Comparison of ENCODE assay signal across 10 cellular contexts in the genomic region with DNA sequence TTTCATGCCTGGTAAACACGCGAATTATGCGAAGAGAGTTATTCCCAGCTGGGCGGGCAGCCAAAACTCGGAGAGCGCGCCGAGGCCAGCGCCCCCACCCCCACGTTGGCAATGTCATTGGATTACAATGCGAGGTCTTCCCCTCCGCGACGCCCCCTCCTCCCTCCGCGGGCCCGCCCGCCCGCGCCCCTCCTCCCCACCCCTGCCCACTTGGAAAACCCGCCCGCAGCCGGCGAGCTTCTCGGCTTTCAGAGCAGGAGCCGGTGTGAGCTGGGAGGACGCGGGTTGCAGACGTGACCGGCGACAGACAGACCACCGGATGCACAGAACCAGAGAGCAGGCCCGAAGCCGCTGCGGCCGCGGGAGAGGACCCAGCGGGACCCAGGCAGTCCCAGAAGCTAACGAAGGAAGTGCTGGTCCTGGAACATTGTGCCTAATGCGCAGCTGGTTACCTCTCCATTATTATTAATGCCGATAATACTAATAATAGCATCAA. TPM values are rescaled to one million over a fixed set of nuclear protein-coding genes. Genes with fewer than 3 reads are reported as not detected.
A peak's percentile ranks its signal among the peaks of the same experiment; 100 is the strongest.
DNase-seq lines count a peak whose midpoint lies in the region; ATAC-seq and TF ChIP-seq lines count a peak whose summit lies in the region.
"Had no signal": no experiment of that assay in that cellular context is flagged by ENCODE, and none has a peak within 500 bp of the region (broad histone marks: within the 10 kb centered on the region; RNA-seq: fewer than 3 reads in every experiment).

No MANE protein-coding gene starts in this region.

- TF ChIP-seq CTCF in AG04449 (IDR thresholded peaks at IDR 0.05; ENCODE audit: insufficient read depth, low read length, missing control alignments): no peak

- H3K4me1 Mint-ChIP-seq in activated T-helper 17 cell treated with anti-CD3 and anti-CD28 coated beads, Interleukin-2, amount 50 U/mL, for 72 hours: no peaks in the 10 kb centered on the region

- H3K36me3 ChIP-seq in mesodermal cell (ENCODE audit: control insufficient read depth, insufficient read depth, low read length): no peaks in the 10 kb centered on the region

- DNase-seq in AG04449 (ENCODE audit: low read depth, low spot score): no peak
- peak; percentile 44 for DNase-seq in HEK293T (ENCODE audit: extremely low spot score)
- no peak for DNase-seq in OCI-M2 (lab: John Stamatoyannopoulos, UW; ENCODE audit: unreplicated experiment)

- H3K4me3 Mint-ChIP-seq in activated T-helper 17 cell treated with anti-CD3 and anti-CD28 coated beads, Interleukin-2, amount 50 U/mL, for 72 hours: peak overlapping the region; percentile 60

- peaks cover 18% of the 10 kb centered on the region for H3K4me1 ChIP-seq in mesodermal cell (ENCODE audit: control insufficient read depth, insufficient read depth, low read length, poor library complexity, severe bottlenecking)

- CTCF ChIA-PET in AG04449 (lab: Yijun Ruan, JAX): interaction anchor here (1.3 to 2.5 kb wide), 2 partner anchors 102 to 118 kb away, joined by 3 to 27 read pairs; no protein-coding TSS in a partner anchor
- CTCF ChIA-PET in HEK293T (lab: Yijun Ruan, JAX): interaction anchor here (3.3 kb wide), 1 partner anchor 118 kb away, joined by 9 read pairs; no protein-coding TSS in a partner anchor

- no peaks in the 10 kb centered on the region for H3K9me3 Mint-ChIP-seq in activated T-helper 17 cell treated with anti-CD3 and anti-CD28 coated beads, Interleukin-2, amount 50 U/mL, for 72 hours

- H3K9me3 ChIP-seq in mesodermal cell (ENCODE audit: control insufficient read depth, low read length): no peaks in the 10 kb centered on the region

- H3K27ac ChIP-seq in mesodermal cell (ENCODE audit: low read depth, low read length, severe bottlenecking): peak overlapping the region; percentile 89
- H3K27ac ChIP-seq: epithelial cell of prostate, RWPE1 had no signal

- H3K4me3 ChIP-seq in AG04449 (ENCODE audit: low read depth, low read length) (peak overlapping the region; percentile 48), mesodermal cell (ENCODE audit: extremely low read depth, insufficient read depth, low read length, poor library complexity, severe bottlenecking) (peak overlapping the region; percentile 47)

- POLR2A ChIA-PET in AG04449 (lab: Yijun Ruan, JAX): no interaction called here
- POLR2A ChIA-PET in HEK293T (lab: Yijun Ruan, JAX): interaction anchor here (1.8 kb wide), 1 partner anchor 40 kb away, joined by 7 read pairs; no protein-coding TSS in a partner anchor

- H3K36me3 Mint-ChIP-seq in activated T-helper 17 cell treated with anti-CD3 and anti-CD28 coated beads, Interleukin-2, amount 50 U/mL, for 72 hours (ENCODE audit: low read depth): no peaks in the 10 kb centered on the region

- ATAC-seq in activated T-helper 17 cell treated with anti-CD3 and anti-CD28 coated beads, Interleukin-2, amount 50 U/mL, for 72 hours (replicated peaks): no peak
- ATAC-seq in GM18517 (IDR thresholded peaks at IDR 0.05; ENCODE audit: unreplicated experiment) (no peak), GM18520 (IDR thresholded peaks at IDR 0.05; ENCODE audit: unreplicated experiment) (no peak), HG03354 (IDR thresholded peaks at IDR 0.05; ENCODE audit: poor library complexity, severe bottlenecking, unreplicated experiment) (no peak)

- WGBS in mesodermal cell (ENCODE audit: insufficient coverage in 2 of 2), 2 experiments: 0% methylated on average over 6 to 29 of the region's 41 CpGs

- H3K27me3 Mint-ChIP-seq in activated T-helper 17 cell treated with anti-CD3 and anti-CD28 coated beads, Interleukin-2, amount 50 U/mL, for 72 hours: peaks cover 33% of the 10 kb centered on the region

- H3K27ac Mint-ChIP-seq in activated T-helper 17 cell treated with anti-CD3 and anti-CD28 coated beads, Interleukin-2, amount 50 U/mL, for 72 hours: no peak overlapping the region

TF ChIP-seq in HEK293T, 16 proteins besides CTCF, POLR2A, EP300 and RAD21:
- TF ChIP-seq FOXK2 (IDR thresholded peaks at IDR 0.05) (no peak), NFRKB (IDR thresholded peaks at IDR 0.05) (no peak), SUZ12 (IDR thresholded peaks at IDR 0.05) (no peak), ARNT (IDR thresholded peaks at IDR 0.05) (no peak)
- TF ChIP-seq, protein P1, sequence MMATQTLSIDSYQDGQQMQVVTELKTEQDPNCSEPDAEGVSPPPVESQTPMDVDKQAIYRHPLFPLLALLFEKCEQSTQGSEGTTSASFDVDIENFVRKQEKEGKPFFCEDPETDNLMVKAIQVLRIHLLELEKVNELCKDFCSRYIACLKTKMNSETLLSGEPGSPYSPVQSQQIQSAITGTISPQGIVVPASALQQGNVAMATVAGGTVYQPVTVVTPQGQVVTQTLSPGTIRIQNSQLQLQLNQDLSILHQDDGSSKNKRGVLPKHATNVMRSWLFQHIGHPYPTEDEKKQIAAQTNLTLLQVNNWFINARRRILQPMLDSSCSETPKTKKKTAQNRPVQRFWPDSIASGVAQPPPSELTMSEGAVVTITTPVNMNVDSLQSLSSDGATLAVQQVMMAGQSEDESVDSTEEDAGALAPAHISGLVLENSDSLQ (IDR thresholded peaks at IDR 0.05): no peak
TF ChIP-seq in HEK293T: peak in this region for 0.

RNA-seq across cellular contexts. Expression of a gene that starts 4.0 kb away (rescaled TPM):
- total RNA-seq in activated T-helper 17 cell treated with anti-CD3 and anti-CD28 coated beads, Interleukin-2, amount 50 U/mL, for 72 hours: under 1 TPM; 0.13 to 0.93 TPM
- 92.9 TPM for polyA plus RNA-seq in mesodermal cell (2013, experiment 1 of 2)
- polyA plus RNA-seq in mesodermal cell (2013, experiment 2 of 2): 70.2 TPM
